In the genomic region with DNA sequence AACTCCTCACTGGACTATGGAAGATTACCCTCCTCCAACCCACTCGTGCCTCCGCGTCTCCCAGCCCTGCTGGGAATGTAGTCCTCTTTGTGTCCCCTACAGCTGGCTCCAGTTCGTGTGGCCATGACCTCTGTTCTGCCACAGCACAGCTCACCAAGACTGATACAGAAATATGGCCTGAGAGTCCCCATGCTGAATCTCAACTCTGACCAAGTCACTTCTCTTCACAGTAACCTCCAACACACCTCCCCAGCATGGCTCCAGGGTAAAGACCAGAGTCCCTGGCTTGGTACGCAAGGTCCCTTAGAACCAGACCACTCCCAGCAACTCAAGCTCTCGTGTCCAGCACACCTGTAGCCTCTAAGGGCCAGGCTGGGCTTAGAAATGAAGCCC, we compare ENCODE assay signal across 13 cellular contexts. TPM values are rescaled to one million over a fixed set of nuclear protein-coding genes. Genes with fewer than 3 reads are reported as not detected.
DNase-seq lines count a peak whose midpoint lies in the region; FAIRE-seq and TF ChIP-seq lines count a peak whose summit lies in the region.
"Had no signal": no experiment of that assay in that cellular context is flagged by ENCODE, and none has a peak within 500 bp of the region (broad histone marks: within the 10 kb centered on the region; RNA-seq: fewer than 3 reads in every experiment).

No MANE protein-coding gene starts in this region.

- FAIRE-seq in GM12891 (lab: Jason Lieb, UNC) = no peak

- H3K27ac ChIP-seq in ascending aorta = peak overlapping the region; percentile 94 to 95
- peak overlapping the region; percentile 95 for H3K27ac ChIP-seq in hepatocyte
- H3K27ac ChIP-seq in skin epidermis = peak overlapping the region in 20 of 21 experiments; percentile 39 to 95 (median 76)

- intact Hi-C loops in Caco-2 (cut with micrococcal nuclease; ENCODE audit: unreplicated experiment) = no loop called here
- intact Hi-C loops in ascending aorta (cut with DNase I) = loop anchor here (5.0 kb wide), 1 partner anchor 40 kb away; the partner anchor contains the start of gene SLC26A6

- CTCF ChIA-PET in Caco-2 (lab: Charles Lee) = no interaction called here

- H3K9me3 Mint-ChIP-seq in Caco-2 (ENCODE audit: unreplicated experiment) = no peaks in the 10 kb centered on the region
- H3K9me3 Mint-ChIP-seq: activated CD4-positive, alpha-beta memory T cell treated with anti-CD3 and anti-CD28 coated beads, Interleukin-2, amount 10 ng/mL, durations not matched to agents 7 days and 5 days had no signal

- no peaks in the 10 kb centered on the region for H4K20me1 ChIP-seq in hepatocyte (ENCODE audit: insufficient read depth, poor library complexity, severe bottlenecking)

- H3K27me3 ChIP-seq in Caco-2 (replicated peaks; ENCODE audit: control insufficient read depth, insufficient read depth, low read length) (no peaks in the 10 kb centered on the region), ascending aorta (no peaks in the 10 kb centered on the region), hepatocyte (no peaks in the 10 kb centered on the region)

- H3K4me1 Mint-ChIP-seq in Caco-2 (ENCODE audit: low read depth, unreplicated experiment) = peaks cover 7% of the 10 kb centered on the region

- H3K4me3 ChIP-seq in Caco-2 (ENCODE audit: low read depth, low read length) = no peak overlapping the region
- H3K4me3 ChIP-seq in ascending aorta = no peak overlapping the region
- no peak overlapping the region for H3K4me3 ChIP-seq in hepatocyte
- no peak overlapping the region for H3K4me3 ChIP-seq in skin epidermis

- POLR2A ChIA-PET in Caco-2 (lab: Charles Lee) = interaction anchor here (1.7 kb wide), 1 partner anchor 151 kb away, joined by 3 read pairs; the partner anchor contains the start of gene ATRIP

- H3K9me3 ChIP-seq in Caco-2 = no peaks in the 10 kb centered on the region
- H3K9me3 ChIP-seq in ascending aorta = no peaks in the 10 kb centered on the region
- no peaks in the 10 kb centered on the region for H3K9me3 ChIP-seq in hepatocyte (ENCODE audit: low read depth)

- no peaks in the 10 kb centered on the region; the same call in 1 of the 2 replicates for H3K36me3 ChIP-seq in Caco-2 (ENCODE audit: control insufficient read depth, insufficient read depth, low read length)
- peaks cover 34 to 43% of the 10 kb centered on the region in 2 donors for H3K36me3 ChIP-seq in ascending aorta
- no peaks in the 10 kb centered on the region for H3K36me3 ChIP-seq in hepatocyte (replicated peaks; ENCODE audit: insufficient read depth, low read depth)

- peaks cover 45% of the 10 kb centered on the region for H3K36me3 Mint-ChIP-seq in Caco-2 (ENCODE audit: insufficient read depth, unreplicated experiment)

- peak overlapping the region; percentile 12 for H3K27ac Mint-ChIP-seq in Caco-2 (ENCODE audit: unreplicated experiment)
- H3K27ac Mint-ChIP-seq: activated CD4-positive, alpha-beta memory T cell treated with anti-CD3 and anti-CD28 coated beads, Interleukin-2, amount 10 ng/mL, durations not matched to agents 7 days and 5 days had no signal

- H3K9me2 ChIP-seq in hepatocyte (replicated peaks; ENCODE audit: insufficient read depth) = no peaks in the 10 kb centered on the region

- no peak for TF ChIP-seq POLR2A in GM12891 (IDR thresholded peaks at IDR 0.05; ENCODE audit: low read depth, low read length)

- H3K4me1 ChIP-seq in Caco-2 = peaks cover 12% of the 10 kb centered on the region
- peaks cover 24 to 50% of the 10 kb centered on the region in 2 donors for H3K4me1 ChIP-seq in ascending aorta
- H3K4me1 ChIP-seq in hepatocyte (ENCODE audit: insufficient read depth) = peaks cover 46% of the 10 kb centered on the region

- DNase-seq in Caco-2 (no peak), ascending aorta (ENCODE audit: low spot score in 2 of 2) (no peak), hepatocyte (ENCODE audit: low spot score) (no peak), activated gamma-delta T cell treated with Interleukin-2 at 50 U/mL for 16 hours (no peak), Kasumi-1 (lab: John Stamatoyannopoulos, UW) (no peak), GM12891 (ENCODE audit: insufficient read length, low spot score) (no peak), NCI-H1092 (lab: John Stamatoyannopoulos, UW) (no peak)
- DNase-seq: activated CD4-positive, alpha-beta memory T cell treated with anti-CD3 and anti-CD28 coated beads, Interleukin-2, amount 10 ng/mL, durations not matched to agents 7 days and 5 days; amygdala; NCI-H1105; NCI-H526 treated with DMSO at 0.1 percent for 48 hours; stimulated activated CD4-positive, alpha-beta T cell treated with anti-CD3 and anti-CD28 coated beads, Interleukin-4, amount 100 ng/mL, for 1 hour had no signal

- H3K27me3 Mint-ChIP-seq in Caco-2 (ENCODE audit: insufficient read depth, unreplicated experiment) = no peaks in the 10 kb centered on the region

- H2AFZ ChIP-seq in hepatocyte = no peak overlapping the region

- H3K4me2 ChIP-seq in hepatocyte = no peak overlapping the region

- TF ChIP-seq CTCF in Caco-2 (IDR thresholded peaks at IDR 0.05; ENCODE audit: insufficient read depth in 1 of 2, low read depth in 1 of 2, low read length in 1 of 2, severe bottlenecking in 1 of 2, unreplicated experiment in 1 of 2) (no peak), ascending aorta (IDR thresholded peaks at IDR 0.05) (no peak), hepatocyte (IDR thresholded peaks at IDR 0.05; ENCODE audit: poor library complexity) (no peak)

- H3K79me2 ChIP-seq in hepatocyte = no peaks in the 10 kb centered on the region

- no peak overlapping the region for H3K4me3 Mint-ChIP-seq in Caco-2 (ENCODE audit: unreplicated experiment)
- H3K4me3 Mint-ChIP-seq: activated CD4-positive, alpha-beta memory T cell treated with anti-CD3 and anti-CD28 coated beads, Interleukin-2, amount 10 ng/mL, durations not matched to agents 7 days and 5 days had no signal

- WGBS in hepatocyte (ENCODE audit: low lambda C conversion rate, missing lambda C conversion rate) = 93% methylated on average over 6 of the region's 6 CpGs

- BruUV-seq in Caco-2 (replicated peaks; lab: Mats Ljungman, UMichigan) = no TSS peak

TF ChIP-seq in GM12891, 5 proteins besides CTCF, POLR2A, EP300 and RAD21:
- TF ChIP-seq POLR2AphosphoS5 (IDR thresholded peaks at IDR 0.05; ENCODE audit: low read depth, low read length) = no peak; the same call in 1 of the 2 replicates
- TF ChIP-seq POU2F2 (IDR thresholded peaks at IDR 0.05; ENCODE audit: low read depth, low read length) = no peak
- no peak for TF ChIP-seq SPI1 (IDR thresholded peaks at IDR 0.05; ENCODE audit: low read depth, low read length)
- no peak for TF ChIP-seq TAF1 (IDR thresholded peaks at IDR 0.05; ENCODE audit: low read depth, low read length)
- TF ChIP-seq PAX5 (IDR thresholded peaks at IDR 0.05; ENCODE audit: insufficient read depth, low read length, severe bottlenecking) = no peak

RNA-seq across cellular contexts. Expression of gene COL7A1, which starts 2.3 kb away (rescaled TPM):
- 4.7 and 5.2 TPM in 2 replicates for total RNA-seq in Caco-2 (2022)
- 22.2 TPM for total RNA-seq in ascending aorta
- total RNA-seq in hepatocyte = 5.7 and 17.4 TPM in 2 replicates
- polyA plus RNA-seq in hepatocyte = 19.6 and 24.7 TPM in 2 replicates
- 2.1 TPM for polyA plus RNA-seq in GM12891 (2012; ENCODE audit: low read depth, missing spikeins)

RNA-seq across cellular contexts. Expression of gene UQCRC1, which starts 12.0 kb away (rescaled TPM):
- total RNA-seq in Caco-2 (2022) = 278 and 283 TPM in 2 replicates
- total RNA-seq in ascending aorta = 193 TPM
- total RNA-seq in hepatocyte = 308 and 352 TPM in 2 replicates
- polyA plus RNA-seq in hepatocyte = 405 and 411 TPM in 2 replicates
- polyA plus RNA-seq in GM12891 (2012; ENCODE audit: low read depth, missing spikeins) = 167 TPM

RNA-seq across cellular contexts. Expression of gene TMEM89, which starts 24.2 kb away (rescaled TPM):
- total RNA-seq in Caco-2 (2022) (not detected in 2 replicates), ascending aorta (not detected), hepatocyte (not detected in 2 replicates)
- not detected in 2 replicates for polyA plus RNA-seq in hepatocyte
- not detected for polyA plus RNA-seq in GM12891 (2012; ENCODE audit: low read depth, missing spikeins)
- total RNA-seq: activated CD4-positive, alpha-beta memory T cell treated with anti-CD3 and anti-CD28 coated beads, Interleukin-2, amount 10 ng/mL, durations not matched to agents 7 days and 5 days had no signal

RNA-seq across cellular contexts. Expression of gene UCN2, which starts 33.8 kb away (rescaled TPM):
- total RNA-seq in Caco-2 (2022) (0.54 TPM in 1 of 2 replicates, not detected in the other), ascending aorta (not detected), hepatocyte (0.08 and 0.30 TPM in 2 replicates)
- 1.1 and 1.5 TPM in 2 replicates for polyA plus RNA-seq in hepatocyte
- polyA plus RNA-seq in GM12891 (2012; ENCODE audit: low read depth, missing spikeins) = 0.15 TPM
- total RNA-seq: activated CD4-positive, alpha-beta memory T cell treated with anti-CD3 and anti-CD28 coated beads, Interleukin-2, amount 10 ng/mL, durations not matched to agents 7 days and 5 days had no signal

RNA-seq across cellular contexts. Expression of gene SLC26A6, which starts 37.9 kb away (rescaled TPM):
- 54.7 and 59.4 TPM in 2 replicates for total RNA-seq in Caco-2 (2022)
- total RNA-seq in ascending aorta = 28.1 TPM
- 42.0 and 56.6 TPM in 2 replicates for total RNA-seq in hepatocyte
- polyA plus RNA-seq in hepatocyte = 53.7 and 60.9 TPM in 2 replicates
- polyA plus RNA-seq in GM12891 (2012; ENCODE audit: low read depth, missing spikeins) = 6.7 TPM
